Comparison of ENCODE assay signal across 10 cellular contexts in the genomic region with DNA sequence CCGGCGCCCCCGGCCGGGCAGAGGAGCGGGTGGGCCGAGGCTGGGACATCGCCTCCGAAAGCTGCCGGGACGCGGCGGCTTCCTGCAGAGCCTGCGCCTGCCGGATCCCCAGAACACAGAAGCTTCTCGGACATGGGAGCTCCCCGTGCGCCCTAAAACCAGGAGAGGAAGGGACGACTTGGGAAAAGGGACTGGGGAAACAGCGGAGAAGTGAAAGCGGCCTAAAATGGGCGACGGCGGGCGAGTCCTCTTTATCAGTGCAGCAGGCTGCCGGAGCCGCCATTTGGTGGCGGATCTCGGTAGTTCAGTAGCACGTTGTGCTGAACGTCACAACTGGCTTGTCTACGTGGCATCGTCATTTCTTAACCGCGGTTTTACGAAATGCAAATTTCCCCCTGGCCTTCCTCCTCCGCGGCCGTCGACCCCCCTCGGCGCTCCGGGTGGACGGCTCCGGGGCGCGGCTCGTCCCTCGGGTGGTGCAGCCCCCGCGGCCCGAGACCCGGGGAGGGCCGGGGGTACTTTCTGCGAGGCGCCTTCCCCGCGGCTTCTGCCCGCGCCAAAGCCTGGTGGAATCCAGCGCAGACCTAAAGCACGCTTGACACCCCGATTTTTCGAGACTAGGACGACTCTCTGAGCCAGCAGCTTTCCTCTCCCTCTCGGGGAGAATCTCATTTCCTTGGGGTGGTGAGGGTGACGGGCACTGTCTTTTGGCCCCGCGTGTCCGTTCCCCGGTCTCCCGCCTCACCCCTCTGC. TPM values are rescaled to one million over a fixed set of nuclear protein-coding genes. Genes with fewer than 3 reads are reported as not detected.
A peak's percentile ranks its signal among the peaks of the same experiment; 100 is the strongest.
DNase-seq lines count a peak whose midpoint lies in the region; ATAC-seq, FAIRE-seq and TF ChIP-seq lines count a peak whose summit lies in the region.
"Had no signal": no experiment of that assay in that cellular context is flagged by ENCODE, and none has a peak within 500 bp of the region (broad histone marks: within the 10 kb centered on the region; RNA-seq: fewer than 3 reads in every experiment).

No MANE protein-coding gene starts in this region.

- peak overlapping the region; percentile 28 for H2AK9ac ChIP-seq in IMR-90 (replicated peaks; ENCODE audit: low read depth, low read length, poor library complexity)

- no peak overlapping the region for H3K9ac ChIP-seq in IMR-90 (ENCODE audit: low read depth, low read length)

- H3K4me3 ChIP-seq in A673 (ENCODE audit: low read depth, low read length, poor library complexity, severe bottlenecking) (peak overlapping the region; percentile 12), IMR-90 (ENCODE audit: insufficient read depth, low read depth, low read length) (peak overlapping the region; percentile 30), heart left ventricle (peak overlapping the region; percentile 8 to 65 (median 50))

- peaks cover 7% of the 10 kb centered on the region for H3K36me3 ChIP-seq in A673 (ENCODE audit: insufficient read depth, low read length, poor library complexity, severe bottlenecking)
- H3K36me3 ChIP-seq in IMR-90 (ENCODE audit: control insufficient read depth, insufficient read depth, low read length): no peaks in the 10 kb centered on the region
- H3K36me3 ChIP-seq in heart left ventricle: peaks cover 0 to 6% (median 0%) of the 10 kb centered on the region in 9 donors

- H2BK5ac ChIP-seq in IMR-90 (ENCODE audit: low read depth, low read length, poor library complexity, severe bottlenecking): no peak overlapping the region

- peak overlapping the region; percentile 69 for H3K4me3 Mint-ChIP-seq in activated naive CD4-positive, alpha-beta T cell treated with anti-CD3 and anti-CD28 coated beads, Interleukin-2, amount 10 ng/mL, durations not matched to agents 7 days and 5 days

- H3K27ac ChIP-seq in A673 (ENCODE audit: low read depth, low read length, poor library complexity, severe bottlenecking) (no peak overlapping the region), IMR-90 (ENCODE audit: insufficient read depth, low read length) (no peak overlapping the region), heart left ventricle (no peak overlapping the region)
- H3K27ac ChIP-seq: C4-2B had no signal

- peak overlapping the region; percentile 82 for H3K27ac Mint-ChIP-seq in activated naive CD4-positive, alpha-beta T cell treated with anti-CD3 and anti-CD28 coated beads, Interleukin-2, amount 10 ng/mL, durations not matched to agents 7 days and 5 days

- ATAC-seq in IMR-90 (ENCODE audit: low read depth) (peak; percentile 53), heart left ventricle (peak in 3 of 4 donors; percentile 58 to 64 (median 62))

- H3K56ac ChIP-seq in IMR-90 (ENCODE audit: extremely low read depth, insufficient read depth, low read length): no peak overlapping the region

- WGBS in IMR-90 (ENCODE audit: extremely low coverage in 2 of 2, insufficient read length in 1 of 2), 2 experiments: 8% methylated on average over 20 of the region's 71 CpGs; no CpG with 5 or more reads in 1 of the 2 experiments
- 1 to 5% (median 2%) methylated on average over 36 to 71 of the region's 71 CpGs for WGBS in heart left ventricle, 4 donors

- no peak overlapping the region for H3K14ac ChIP-seq in IMR-90 (replicated peaks; ENCODE audit: low read depth, low read length)

- dilution Hi-C loops in IMR-90 (cut with HindIII; ENCODE audit: low sequenced_read_pairs, unreplicated experiment): no loop called here

- CTCF ChIA-PET in A673 (lab: Charles Lee) (no interaction called here), IMR-90 (lab: Yijun Ruan, JAX) (interaction anchor here (0.7 kb wide), 1 partner anchor 241 kb away, joined by 3 read pairs; no protein-coding TSS in a partner anchor)
- CTCF ChIA-PET in activated naive CD4-positive, alpha-beta T cell treated with anti-CD3 and anti-CD28 coated beads, Interleukin-2, amount 10 ng/mL, durations not matched to agents 7 days and 5 days (lab: Charles Lee): no interaction called here

- H3K4me1 ChIP-seq in A673 (ENCODE audit: insufficient read depth, low read length, poor library complexity, severe bottlenecking): peaks cover 22% of the 10 kb centered on the region
- no peaks in the 10 kb centered on the region for H3K4me1 ChIP-seq in IMR-90 (ENCODE audit: control insufficient read depth, insufficient read depth, low read length)
- peaks cover 10 to 47% (median 26%) of the 10 kb centered on the region in 12 donors for H3K4me1 ChIP-seq in heart left ventricle

- no peak for FAIRE-seq in HTR-8/SVneo (lab: Jason Lieb, UNC)
- FAIRE-seq: endometrium had no signal

- no peaks in the 10 kb centered on the region for H3K9me3 ChIP-seq in A673 (ENCODE audit: low read depth, low read length, poor library complexity, severe bottlenecking)
- peaks cover 21% of the 10 kb centered on the region for H3K9me3 ChIP-seq in IMR-90 (ENCODE audit: control insufficient read depth, insufficient read depth, low read length)
- peaks cover 0 to 7% (median 0%) of the 10 kb centered on the region in 12 donors for H3K9me3 ChIP-seq in heart left ventricle

- no peak overlapping the region for H2BK120ac ChIP-seq in IMR-90 (ENCODE audit: low read depth, low read length)

- peak overlapping the region; percentile 69; the same call in 1 of the 2 replicates for H3K4ac ChIP-seq in IMR-90 (ENCODE audit: low read depth, low read length)

- no peak overlapping the region for H3K18ac ChIP-seq in IMR-90 (ENCODE audit: low read depth, low read length)

- H4K8ac ChIP-seq in IMR-90 (ENCODE audit: low read depth in 2 of 2, low read length in 2 of 2): no peak overlapping the region

- H3K9me3 Mint-ChIP-seq in activated naive CD4-positive, alpha-beta T cell treated with anti-CD3 and anti-CD28 coated beads, Interleukin-2, amount 10 ng/mL, durations not matched to agents 7 days and 5 days: peaks cover 3% of the 10 kb centered on the region

- intact Hi-C loops in A673 (cut with micrococcal nuclease; ENCODE audit: unreplicated experiment): no loop called here
- intact Hi-C loops in IMR-90 (cut with micrococcal nuclease): no loop called here
- intact Hi-C loops in heart left ventricle (cut with DNase I): no loop called here

- H3K27me3 Mint-ChIP-seq in activated naive CD4-positive, alpha-beta T cell treated with anti-CD3 and anti-CD28 coated beads, Interleukin-2, amount 10 ng/mL, durations not matched to agents 7 days and 5 days: peaks cover 71% of the 10 kb centered on the region

- no TSS peak for BruUV-seq in A673 (replicated peaks; lab: Mats Ljungman, UMichigan)
- no TSS peak for BruUV-seq in IMR-90 (replicated peaks; lab: Mats Ljungman, UMichigan)

- DNase-seq in A673 (ENCODE audit: low spot score) (no peak), IMR-90 (peak; percentile 52), heart left ventricle (peak in 4 of 5 donors; percentile 32 to 65 (median 50)), pons (ENCODE audit: low spot score) (peak; percentile 44), HTR-8/SVneo (ENCODE audit: insufficient read length, low spot score) (no peak), NCI-H2029 (lab: John Stamatoyannopoulos, UW) (no peak)
- peak; percentile 76 for DNase-seq in activated naive CD4-positive, alpha-beta T cell treated with anti-CD3 and anti-CD28 coated beads, Interleukin-2, amount 10 ng/mL, durations not matched to agents 7 days and 5 days

- no peaks in the 10 kb centered on the region for H3K79me1 ChIP-seq in IMR-90 (ENCODE audit: low read depth in 1 of 2, low read length in 2 of 2)

- H4K91ac ChIP-seq in IMR-90 (ENCODE audit: insufficient read depth, low read depth, low read length): no peak overlapping the region

- peak overlapping the region; percentile 30 for H3K4me2 ChIP-seq in IMR-90 (ENCODE audit: low read depth, low read length)

- no peaks in the 10 kb centered on the region for H3K9me1 ChIP-seq in IMR-90 (ENCODE audit: insufficient read depth, low read length)

- H2BK15ac ChIP-seq in IMR-90 (ENCODE audit: low read depth, low read length): no peak overlapping the region

- H3K4me1 Mint-ChIP-seq in activated naive CD4-positive, alpha-beta T cell treated with anti-CD3 and anti-CD28 coated beads, Interleukin-2, amount 10 ng/mL, durations not matched to agents 7 days and 5 days: peaks cover 62% of the 10 kb centered on the region

- no peak overlapping the region for H2BK20ac ChIP-seq in IMR-90 (ENCODE audit: low read depth, low read length)

- no peak overlapping the region for H2AK5ac ChIP-seq in IMR-90 (ENCODE audit: low read depth, low read length)

- in situ Hi-C loops in IMR-90 (cut with MboI; ENCODE audit: low sequenced_read_pairs): no loop called here

- H3K23ac ChIP-seq in IMR-90 (ENCODE audit: low read depth, low read length): no peak overlapping the region

- H4K20me1 ChIP-seq in IMR-90 (ENCODE audit: insufficient read depth, low read length): no peaks in the 10 kb centered on the region

- no peak for TF ChIP-seq CTCF in A673 (conservative IDR thresholded peaks at IDR 0.05; ENCODE audit: low read depth, low read length)
- TF ChIP-seq CTCF in IMR-90 (conservative IDR thresholded peaks at IDR 0.05; ENCODE audit: low read depth, low read length): no peak
- peak in 4 of 12 donors; percentile 9 to 25 (median 18) for TF ChIP-seq CTCF in heart left ventricle (IDR thresholded peaks at IDR 0.05)

- POLR2A ChIA-PET in A673 (lab: Charles Lee; ENCODE audit: low non-redundant PET) (no interaction called here), IMR-90 (lab: Charles Lee; ENCODE audit: unreplicated experiment) (no interaction called here)

- no peak overlapping the region for H4K5ac ChIP-seq in IMR-90 (ENCODE audit: low read depth, low read length)

- H3K36me3 Mint-ChIP-seq in activated naive CD4-positive, alpha-beta T cell treated with anti-CD3 and anti-CD28 coated beads, Interleukin-2, amount 10 ng/mL, durations not matched to agents 7 days and 5 days: peaks cover 17% of the 10 kb centered on the region

- no peak for TF ChIP-seq RAD21 in IMR-90 (IDR thresholded peaks at IDR 0.05; ENCODE audit: low read length)

- H2AFZ ChIP-seq in IMR-90 (replicated peaks; ENCODE audit: low read length, poor library complexity): peak overlapping the region; percentile 89

- peaks cover 33% of the 10 kb centered on the region for H3K27me3 ChIP-seq in A673 (replicated peaks; ENCODE audit: insufficient read depth, low read depth, low read length, poor library complexity)
- H3K27me3 ChIP-seq in IMR-90 (ENCODE audit: control insufficient read depth, insufficient read depth, low read length): peaks cover 55% of the 10 kb centered on the region
- H3K27me3 ChIP-seq in heart left ventricle: peaks cover 41 to 70% (median 61%) of the 10 kb centered on the region in 9 donors

- TF ChIP-seq POLR2A in GM19099 (IDR thresholded peaks at IDR 0.05; ENCODE audit: extremely low read depth, insufficient read length, low read depth): peak; percentile 81
- TF ChIP-seq POLR2A in IMR-90 (IDR thresholded peaks at IDR 0.05; ENCODE audit: low read depth, low read length): no peak
- no peak for TF ChIP-seq POLR2A in heart left ventricle (IDR thresholded peaks at IDR 0.05)

RNA-seq across cellular contexts. Expression of a gene that starts 9.9 kb away (rescaled TPM):
- total RNA-seq in A673 (2021): 0.39 and 0.74 TPM in 2 replicates
- not detected in 2 replicates for total RNA-seq in IMR-90 (2012; rRNA removed)
- polyA plus RNA-seq in IMR-90 (2012; rRNA removed): not detected in 2 replicates
- not detected in 2 replicates for polyA plus RNA-seq in IMR-90 (2012; cell fraction: cytosol; rRNA removed)
- not detected in 2 replicates for polyA plus RNA-seq in IMR-90 (2012; cell fraction: nucleus; rRNA removed; ENCODE audit: low replicate concordance)
- under 1 TPM in 1 of 9 donors, not detected in 8; 0.42 TPM for total RNA-seq in heart left ventricle
- polyA plus RNA-seq in heart left ventricle: not detected

RNA-seq across cellular contexts. Expression of a gene that starts 14.5 kb away (rescaled TPM):
- 65.3 and 85.2 TPM in 2 replicates for total RNA-seq in A673 (2021)
- 25.8 and 38.3 TPM in 2 replicates for total RNA-seq in IMR-90 (2012; rRNA removed)
- polyA plus RNA-seq in IMR-90 (2012; rRNA removed): 19.7 and 19.9 TPM in 2 replicates
- polyA plus RNA-seq in IMR-90 (2012; cell fraction: cytosol; rRNA removed): 3.9 and 8.7 TPM in 2 replicates
- 5.1 and 28.1 TPM in 2 replicates for polyA plus RNA-seq in IMR-90 (2012; cell fraction: nucleus; rRNA removed; ENCODE audit: low replicate concordance)
- 10 to 100 TPM; 27.2 to 48.5 (median 31.1) TPM for total RNA-seq in heart left ventricle
- 10 to 100 TPM; 10.6 to 35.4 TPM for polyA plus RNA-seq in heart left ventricle

RNA-seq across cellular contexts. Expression of a gene that starts 19.2 kb away (rescaled TPM):
- total RNA-seq in A673 (2021) (66.0 and 72.6 TPM in 2 replicates), IMR-90 (2012; rRNA removed) (33.1 and 44.8 TPM in 2 replicates), heart left ventricle (10 to 100 TPM; 44.4 to 88.3 (median 74.1) TPM)
- polyA plus RNA-seq in IMR-90 (2012; rRNA removed) (25.4 and 30.8 TPM in 2 replicates), heart left ventricle (10 to 100 TPM; 64.4 to 88.5 TPM)
- 29.0 and 38.5 TPM in 2 replicates for polyA plus RNA-seq in IMR-90 (2012; cell fraction: cytosol; rRNA removed)
- polyA plus RNA-seq in IMR-90 (2012; cell fraction: nucleus; rRNA removed; ENCODE audit: low replicate concordance): 13.4 and 38.7 TPM in 2 replicates

Comparison
In these comparisons a context has a peak if more than half of its experiments do, and no peak if none do; other contexts are left out.
1. DNase-seq: peak in IMR-90 (single experiment), activated naive CD4-positive, alpha-beta T cell treated with anti-CD3 and anti-CD28 coated beads, Interleukin-2, amount 10 ng/mL, durations not matched to agents 7 days and 5 days (single experiment), heart left ventricle (4 of 5) and pons (single experiment); none in A673 (single experiment), HTR-8/SVneo (single experiment) and NCI-H2029 (single experiment).
2. Peak in every context shown above with its lines, with median percentiles within 50 percentile points of each other: H3K4me3 ChIP-seq.